Comparison of ENCODE assay signal across 20 cellular contexts in genomic region chr5:158100373-158100902, GRCh38.
A peak's percentile ranks its signal among the peaks of the same experiment; 100 is the strongest.
DNase-seq lines count a peak whose midpoint lies in the region; ATAC-seq, FAIRE-seq and TF ChIP-seq lines count a peak whose summit lies in the region.
"Had no signal": no experiment of that assay in that cellular context is flagged by ENCODE, and none has a peak within 500 bp of the region (broad histone marks: within the 10 kb centered on the region; RNA-seq: fewer than 3 reads in every experiment).

No MANE protein-coding gene starts in this region.

- H3K4me3 ChIP-seq in mammary epithelial cell (replicated peaks in 1 of 3; ENCODE audit: insufficient read depth in 1 of 3, low read depth in 2 of 3, low read length in 3 of 3) (no peak overlapping the region), adipocyte (ENCODE audit: low read length) (no peak overlapping the region)
- H3K4me3 ChIP-seq: HAP-1, SJSA1 had no signal

- H3K9me3 ChIP-seq in mammary epithelial cell (replicated peaks; ENCODE audit: insufficient read depth, low read length) (no peaks in the 10 kb centered on the region), adipocyte (ENCODE audit: control insufficient read depth, low read length) (peaks cover 8% of the 10 kb centered on the region)
- H3K9me3 ChIP-seq: HAP-1, SJSA1 had no signal

- no peaks in the 10 kb centered on the region for H3K4me1 ChIP-seq in mammary epithelial cell (ENCODE audit: insufficient read depth, low read length)
- no peaks in the 10 kb centered on the region for H3K4me1 ChIP-seq in adipocyte (ENCODE audit: control insufficient read depth, insufficient read depth, low read length)
- H3K4me1 ChIP-seq: Caco-2, HAP-1, SJSA1 had no signal

- no peaks in the 10 kb centered on the region for H3K79me2 ChIP-seq in mammary epithelial cell (ENCODE audit: insufficient read depth, low read length)

- no peak overlapping the region for H3K27ac Mint-ChIP-seq in MCF 10A (ENCODE audit: low read depth, unreplicated experiment)
- H3K27ac Mint-ChIP-seq in memory B cell, result no peak overlapping the region
- H3K27ac Mint-ChIP-seq in activated CD8-positive, alpha-beta memory T cell treated with anti-CD3 and anti-CD28 coated beads, Interleukin-2, amount 10 ng/mL, durations not matched to agents 7 days and 5 days, result no peak overlapping the region
- H3K27ac Mint-ChIP-seq: IgD-negative memory B cell had no signal

- WGBS in mammary epithelial cell (ENCODE audit: low coverage, missing lambda C conversion rate), result 43% methylated on average over 2 of the region's 2 CpGs

- no peak overlapping the region for H2AFZ ChIP-seq in mammary epithelial cell (ENCODE audit: low read depth, low read length)

- H3K4me3 Mint-ChIP-seq in MCF 10A (ENCODE audit: unreplicated experiment), result no peak overlapping the region
- no peak overlapping the region for H3K4me3 Mint-ChIP-seq in memory B cell
- H3K4me3 Mint-ChIP-seq in activated CD8-positive, alpha-beta memory T cell treated with anti-CD3 and anti-CD28 coated beads, Interleukin-2, amount 10 ng/mL, durations not matched to agents 7 days and 5 days, result no peak overlapping the region

- POLR2A ChIA-PET in MCF 10A (lab: Yijun Ruan, JAX), result no interaction called here

- no peak overlapping the region for H3K9ac ChIP-seq in mammary epithelial cell (ENCODE audit: insufficient read depth, low read length)
- H3K9ac ChIP-seq in adipocyte (ENCODE audit: low read length), result no peak overlapping the region

- DNase-seq in MCF 10A (ENCODE audit: unreplicated experiment) (peak; percentile 55), mammary epithelial cell (no peak), adipocyte (ENCODE audit: low read depth) (peak; percentile 16), memory B cell (ENCODE audit: low spot score in 2 of 2) (no peak), NCI-H524 (lab: John Stamatoyannopoulos, UW) (no peak), HTR-8/SVneo (ENCODE audit: insufficient read length, low spot score) (no peak), SHP77 (lab: John Stamatoyannopoulos, UW) (no peak)
- DNase-seq in activated CD8-positive, alpha-beta memory T cell treated with anti-CD3 and anti-CD28 coated beads, Interleukin-2, amount 10 ng/mL, durations not matched to agents 7 days and 5 days, result no peak
- DNase-seq: C1 segment of cervical spinal cord, Caco-2, DMS153, NCI-H1436, NCI-H2029, NCI-H2171, NCI-H82 had no signal

- dilution Hi-C loops in mammary epithelial cell (cut with HindIII; ENCODE audit: low sequenced_read_pairs), result no loop called here

- H3K4me1 Mint-ChIP-seq in MCF 10A (ENCODE audit: insufficient read depth, unreplicated experiment) (peaks cover 6% of the 10 kb centered on the region), memory B cell (no peaks in the 10 kb centered on the region)
- no peaks in the 10 kb centered on the region for H3K4me1 Mint-ChIP-seq in activated CD8-positive, alpha-beta memory T cell treated with anti-CD3 and anti-CD28 coated beads, Interleukin-2, amount 10 ng/mL, durations not matched to agents 7 days and 5 days

- FAIRE-seq in HTR-8/SVneo (lab: Jason Lieb, UNC), result no peak
- FAIRE-seq: A204.1, GM19239 had no signal

- H3K9me3 Mint-ChIP-seq in MCF 10A (ENCODE audit: unreplicated experiment) (no peaks in the 10 kb centered on the region), memory B cell (no peaks in the 10 kb centered on the region)
- H3K9me3 Mint-ChIP-seq in activated CD8-positive, alpha-beta memory T cell treated with anti-CD3 and anti-CD28 coated beads, Interleukin-2, amount 10 ng/mL, durations not matched to agents 7 days and 5 days (ENCODE audit: low read depth), result no peaks in the 10 kb centered on the region

- H3K36me3 ChIP-seq in mammary epithelial cell (ENCODE audit: insufficient read depth, low read length) (no peaks in the 10 kb centered on the region), adipocyte (ENCODE audit: control insufficient read depth, insufficient read depth, low read length, severe bottlenecking) (no peaks in the 10 kb centered on the region)
- H3K36me3 ChIP-seq: HAP-1, SJSA1 had no signal

- H3K4me2 ChIP-seq in mammary epithelial cell (ENCODE audit: insufficient read depth, low read depth, low read length), result no peak overlapping the region

- BruUV-seq in MCF 10A (replicated peaks; lab: Mats Ljungman, UMichigan) (no TSS peak), mammary epithelial cell (replicated peaks; lab: Mats Ljungman, UMichigan) (no TSS peak)

- TF ChIP-seq CTCF in MCF 10A (IDR thresholded peaks at IDR 0.05; ENCODE audit: unreplicated experiment), result no peak
- TF ChIP-seq CTCF in mammary epithelial cell (conservative IDR thresholded peaks at IDR 0.05 in 1 of 2, IDR thresholded peaks at IDR 0.05 in 1 of 2; ENCODE audit: extremely low read depth in 1 of 2, insufficient read depth in 1 of 2, low read depth in 1 of 2, low read length in 2 of 2), result no peak

- no peaks in the 10 kb centered on the region for H3K27me3 ChIP-seq in mammary epithelial cell (ENCODE audit: insufficient read depth, low read length)
- no peaks in the 10 kb centered on the region for H3K27me3 ChIP-seq in adipocyte (replicated peaks; ENCODE audit: control insufficient read depth, insufficient read depth, low read length)
- H3K27me3 ChIP-seq: SJSA1 had no signal

- CTCF ChIA-PET in MCF 10A (lab: Yijun Ruan, JAX), result interaction anchor here (8.8 kb wide), 1 partner anchor 25 kb away, joined by 44 read pairs; no protein-coding TSS in a partner anchor
- CTCF ChIA-PET in mammary epithelial cell (lab: Charles Lee; ENCODE audit: low non-redundant PET), result no interaction called here
- CTCF ChIA-PET in activated CD8-positive, alpha-beta memory T cell treated with anti-CD3 and anti-CD28 coated beads, Interleukin-2, amount 10 ng/mL, durations not matched to agents 7 days and 5 days (lab: Charles Lee), result no interaction called here

- intact Hi-C loops in MCF 10A (cut with micrococcal nuclease) (no loop called here), mammary epithelial cell (cut with micrococcal nuclease) (no loop called here)

- in situ Hi-C loops in mammary epithelial cell (cut with MboI; ENCODE audit: low sequenced_read_pairs in 2 of 2), result no loop called here

- H3K36me3 Mint-ChIP-seq in MCF 10A (ENCODE audit: insufficient read depth, unreplicated experiment), result peaks cover 4% of the 10 kb centered on the region
- no peaks in the 10 kb centered on the region for H3K36me3 Mint-ChIP-seq in memory B cell
- H3K36me3 Mint-ChIP-seq in activated CD8-positive, alpha-beta memory T cell treated with anti-CD3 and anti-CD28 coated beads, Interleukin-2, amount 10 ng/mL, durations not matched to agents 7 days and 5 days, result no peaks in the 10 kb centered on the region
- H3K36me3 Mint-ChIP-seq: IgD-negative memory B cell had no signal

- no peaks in the 10 kb centered on the region for H4K20me1 ChIP-seq in mammary epithelial cell (ENCODE audit: insufficient read depth, low read length)

- no peak overlapping the region for H3K27ac ChIP-seq in mammary epithelial cell (ENCODE audit: insufficient read depth, low read depth, low read length)
- H3K27ac ChIP-seq: SJSA1 had no signal

- ATAC-seq in memory B cell (ENCODE audit: low read depth), result peak; percentile 70
- no peak for ATAC-seq in activated CD8-positive, alpha-beta memory T cell treated with anti-CD3 and anti-CD28 coated beads, Interleukin-2, amount 10 ng/mL, durations not matched to agents 7 days and 5 days

- H3K27me3 Mint-ChIP-seq in MCF 10A (ENCODE audit: insufficient read depth, unreplicated experiment) (no peaks in the 10 kb centered on the region), memory B cell (peaks cover 7% of the 10 kb centered on the region)
- no peaks in the 10 kb centered on the region for H3K27me3 Mint-ChIP-seq in activated CD8-positive, alpha-beta memory T cell treated with anti-CD3 and anti-CD28 coated beads, Interleukin-2, amount 10 ng/mL, durations not matched to agents 7 days and 5 days

Comparison
In these comparisons a context has a peak if more than half of its experiments do, and no peak if none do; other contexts are left out.
1. DNase-seq: peak in MCF 10A (single experiment) and adipocyte (single experiment); none in mammary epithelial cell (single experiment), memory B cell (0 of 2), NCI-H524 (0 of 2), HTR-8/SVneo (single experiment), activated CD8-positive, alpha-beta memory T cell treated with anti-CD3 and anti-CD28 coated beads, Interleukin-2, amount 10 ng/mL, durations not matched to agents 7 days and 5 days (single experiment) and SHP77 (0 of 2).